1 cellular context compared by ENCODE assay signal in the genomic region with DNA sequence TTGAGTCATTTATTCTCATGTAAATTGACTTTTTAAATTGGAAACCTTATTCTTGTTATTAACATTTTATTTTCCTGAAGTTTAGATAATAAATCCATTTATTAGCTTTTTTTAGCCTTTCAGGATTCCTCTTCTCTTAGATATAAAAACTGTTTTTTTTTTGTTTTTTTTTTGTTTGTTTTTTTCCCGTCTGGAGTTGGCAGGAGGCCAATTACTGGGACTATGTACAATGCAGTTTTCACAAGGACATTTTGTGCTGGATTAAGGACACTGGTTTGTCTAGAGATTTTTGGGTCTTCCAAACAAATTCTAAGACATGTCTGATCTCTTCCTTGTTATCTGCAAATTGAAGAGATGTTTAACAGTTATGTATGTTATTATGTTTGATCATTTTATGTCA.
TF ChIP-seq lines count a peak whose summit lies in the region.

No MANE protein-coding gene starts in this region.

TF ChIP-seq in GM23338, 12 proteins besides CTCF, POLR2A, EP300 and RAD21 (continued from another document):
- TF ChIP-seq, protein P1, sequence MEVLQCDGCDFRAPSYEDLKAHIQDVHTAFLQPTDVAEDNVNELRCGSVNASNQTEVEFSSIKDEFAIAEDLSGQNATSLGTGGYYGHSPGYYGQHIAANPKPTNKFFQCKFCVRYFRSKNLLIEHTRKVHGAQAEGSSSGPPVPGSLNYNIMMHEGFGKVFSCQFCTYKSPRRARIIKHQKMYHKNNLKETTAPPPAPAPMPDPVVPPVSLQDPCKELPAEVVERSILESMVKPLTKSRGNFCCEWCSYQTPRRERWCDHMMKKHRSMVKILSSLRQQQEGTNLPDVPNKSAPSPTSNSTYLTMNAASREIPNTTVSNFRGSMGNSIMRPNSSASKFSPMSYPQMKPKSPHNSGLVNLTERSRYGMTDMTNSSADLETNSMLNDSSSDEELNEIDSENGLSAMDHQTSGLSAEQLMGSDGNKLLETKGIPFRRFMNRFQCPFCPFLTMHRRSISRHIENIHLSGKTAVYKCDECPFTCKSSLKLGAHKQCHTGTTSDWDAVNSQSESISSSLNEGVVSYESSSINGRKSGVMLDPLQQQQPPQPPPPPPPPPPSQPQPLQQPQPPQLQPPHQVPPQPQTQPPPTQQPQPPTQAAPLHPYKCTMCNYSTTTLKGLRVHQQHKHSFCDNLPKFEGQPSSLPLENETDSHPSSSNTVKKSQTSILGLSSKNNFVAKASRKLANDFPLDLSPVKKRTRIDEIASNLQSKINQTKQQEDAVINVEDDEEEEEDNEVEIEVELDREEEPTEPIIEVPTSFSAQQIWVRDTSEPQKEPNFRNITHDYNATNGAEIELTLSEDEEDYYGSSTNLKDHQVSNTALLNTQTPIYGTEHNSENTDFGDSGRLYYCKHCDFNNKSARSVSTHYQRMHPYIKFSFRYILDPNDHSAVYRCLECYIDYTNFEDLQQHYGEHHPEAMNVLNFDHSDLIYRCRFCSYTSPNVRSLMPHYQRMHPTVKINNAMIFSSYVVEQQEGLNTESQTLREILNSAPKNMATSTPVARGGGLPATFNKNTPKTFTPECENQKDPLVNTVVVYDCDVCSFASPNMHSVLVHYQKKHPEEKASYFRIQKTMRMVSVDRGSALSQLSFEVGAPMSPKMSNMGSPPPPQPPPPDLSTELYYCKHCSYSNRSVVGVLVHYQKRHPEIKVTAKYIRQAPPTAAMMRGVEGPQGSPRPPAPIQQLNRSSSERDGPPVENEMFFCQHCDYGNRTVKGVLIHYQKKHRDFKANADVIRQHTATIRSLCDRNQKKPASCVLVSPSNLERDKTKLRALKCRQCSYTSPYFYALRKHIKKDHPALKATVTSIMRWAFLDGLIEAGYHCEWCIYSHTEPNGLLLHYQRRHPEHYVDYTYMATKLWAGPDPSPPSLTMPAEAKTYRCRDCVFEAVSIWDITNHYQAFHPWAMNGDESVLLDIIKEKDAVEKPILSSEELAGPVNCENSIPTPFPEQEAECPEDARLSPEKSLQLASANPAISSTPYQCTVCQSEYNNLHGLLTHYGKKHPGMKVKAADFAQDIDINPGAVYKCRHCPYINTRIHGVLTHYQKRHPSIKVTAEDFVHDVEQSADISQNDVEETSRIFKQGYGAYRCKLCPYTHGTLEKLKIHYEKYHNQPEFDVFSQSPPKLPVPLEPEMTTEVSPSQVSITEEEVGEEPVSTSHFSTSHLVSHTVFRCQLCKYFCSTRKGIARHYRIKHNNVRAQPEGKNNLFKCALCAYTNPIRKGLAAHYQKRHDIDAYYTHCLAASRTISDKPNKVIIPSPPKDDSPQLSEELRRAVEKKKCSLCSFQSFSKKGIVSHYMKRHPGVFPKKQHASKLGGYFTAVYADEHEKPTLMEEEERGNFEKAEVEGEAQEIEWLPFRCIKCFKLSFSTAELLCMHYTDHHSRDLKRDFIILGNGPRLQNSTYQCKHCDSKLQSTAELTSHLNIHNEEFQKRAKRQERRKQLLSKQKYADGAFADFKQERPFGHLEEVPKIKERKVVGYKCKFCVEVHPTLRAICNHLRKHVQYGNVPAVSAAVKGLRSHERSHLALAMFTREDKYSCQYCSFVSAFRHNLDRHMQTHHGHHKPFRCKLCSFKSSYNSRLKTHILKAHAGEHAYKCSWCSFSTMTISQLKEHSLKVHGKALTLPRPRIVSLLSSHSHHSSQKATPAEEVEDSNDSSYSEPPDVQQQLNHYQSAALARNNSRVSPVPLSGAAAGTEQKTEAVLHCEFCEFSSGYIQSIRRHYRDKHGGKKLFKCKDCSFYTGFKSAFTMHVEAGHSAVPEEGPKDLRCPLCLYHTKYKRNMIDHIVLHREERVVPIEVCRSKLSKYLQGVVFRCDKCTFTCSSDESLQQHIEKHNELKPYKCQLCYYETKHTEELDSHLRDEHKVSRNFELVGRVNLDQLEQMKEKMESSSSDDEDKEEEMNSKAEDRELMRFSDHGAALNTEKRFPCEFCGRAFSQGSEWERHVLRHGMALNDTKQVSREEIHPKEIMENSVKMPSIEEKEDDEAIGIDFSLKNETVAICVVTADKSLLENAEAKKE (CRISPR knock-in tag; IDR thresholded peaks at IDR 0.05), result no peak
- TF ChIP-seq JUNB (IDR thresholded peaks at IDR 0.05; ENCODE audit: unreplicated experiment), result no peak
- TF ChIP-seq NANOG (IDR thresholded peaks at IDR 0.05; ENCODE audit: borderline replicate concordance), result no peak
- no peak for TF ChIP-seq POLR2AphosphoS5 (IDR thresholded peaks at IDR 0.05; ENCODE audit: low read depth)
- no peak for TF ChIP-seq EZH2phosphoT487 (IDR thresholded peaks at IDR 0.05; ENCODE audit: unreplicated experiment)
- TF ChIP-seq ETS1 (IDR thresholded peaks at IDR 0.05), result no peak
- no peak for TF ChIP-seq ZNF331 (CRISPR knock-in tag; IDR thresholded peaks at IDR 0.05; ENCODE audit: low read depth)
- TF ChIP-seq ZNF114 (CRISPR knock-in tag; IDR thresholded peaks at IDR 0.05), result no peak
TF ChIP-seq in GM23338: peak in this region for 0.
